Comparison of ENCODE assay signal across 1 cellular context in genomic region chr15:99384992-99385669, GRCh38.
TF ChIP-seq lines count a peak whose summit lies in the region.

No MANE protein-coding gene starts in this region.

TF ChIP-seq in HepG2, 621 proteins besides CTCF, POLR2A, EP300 and RAD21 (continued from another document and continues in another):
- peak; percentile 36 for TF ChIP-seq ARID3A (IDR thresholded peaks at IDR 0.05; ENCODE audit: low read depth, low read length)
- no peak for TF ChIP-seq SALL2 (CRISPR knock-in tag; IDR thresholded peaks at IDR 0.05)
- TF ChIP-seq ARNT (IDR thresholded peaks at IDR 0.05), result no peak
- no peak for TF ChIP-seq MEF2D (CRISPR knock-in tag; IDR thresholded peaks at IDR 0.05)
- TF ChIP-seq SETDB1 (CRISPR knock-in tag; IDR thresholded peaks at IDR 0.05; ENCODE audit: borderline replicate concordance), result no peak
- TF ChIP-seq E2F1 (CRISPR knock-in tag; IDR thresholded peaks at IDR 0.05), result no peak
- TF ChIP-seq CERS6 (CRISPR knock-in tag; IDR thresholded peaks at IDR 0.05), result no peak
- no peak for TF ChIP-seq GATAD1 (CRISPR knock-in tag; IDR thresholded peaks at IDR 0.05)
- TF ChIP-seq FOXA3 (CRISPR knock-in tag; IDR thresholded peaks at IDR 0.05), result peak; percentile 6; the same call in 1 of the 2 replicates
- TF ChIP-seq ZNF275 (CRISPR knock-in tag; IDR thresholded peaks at IDR 0.05; ENCODE audit: borderline replicate concordance), result no peak
- no peak for TF ChIP-seq TAF1 (CRISPR knock-in tag; IDR thresholded peaks at IDR 0.05)
- TF ChIP-seq ZNF235 (CRISPR knock-in tag; IDR thresholded peaks at IDR 0.05; ENCODE audit: borderline replicate concordance), result no peak
- peak; percentile 16; the same call in 1 of the 2 replicates for TF ChIP-seq SMC3 (IDR thresholded peaks at IDR 0.05; ENCODE audit: low read length)
- TF ChIP-seq ZNF562 (CRISPR knock-in tag; IDR thresholded peaks at IDR 0.05; ENCODE audit: borderline replicate concordance), result no peak
- TF ChIP-seq FOXK2 (IDR thresholded peaks at IDR 0.05), result no peak
- no peak for TF ChIP-seq ZBTB21 (CRISPR knock-in tag; IDR thresholded peaks at IDR 0.05)
- TF ChIP-seq ZNF276 (CRISPR knock-in tag; IDR thresholded peaks at IDR 0.05; ENCODE audit: low read depth), result no peak
- no peak for TF ChIP-seq ZBTB10 (CRISPR knock-in tag; IDR thresholded peaks at IDR 0.05; ENCODE audit: borderline replicate concordance)
- no peak for TF ChIP-seq ZNF225 (CRISPR knock-in tag; IDR thresholded peaks at IDR 0.05)
- no peak for TF ChIP-seq ZNF770 (CRISPR knock-in tag; IDR thresholded peaks at IDR 0.05)
- TF ChIP-seq ZNF367 (CRISPR knock-in tag; IDR thresholded peaks at IDR 0.05; ENCODE audit: borderline replicate concordance), result no peak
- TF ChIP-seq ZNF354B (CRISPR knock-in tag; IDR thresholded peaks at IDR 0.05), result no peak
- no peak for TF ChIP-seq POGZ (CRISPR knock-in tag; IDR thresholded peaks at IDR 0.05)
- no peak for TF ChIP-seq ZSCAN25 (CRISPR knock-in tag; IDR thresholded peaks at IDR 0.05)
- TF ChIP-seq ZNF350 (CRISPR knock-in tag; IDR thresholded peaks at IDR 0.05; ENCODE audit: borderline replicate concordance, low read depth), result no peak
- TF ChIP-seq NCOR1 (IDR thresholded peaks at IDR 0.05; ENCODE audit: borderline replicate concordance, low read length), result no peak; the same call in 1 of the 2 replicates
- TF ChIP-seq ZSCAN29 (CRISPR knock-in tag; conservative IDR thresholded peaks at IDR 0.05), result no peak
- TF ChIP-seq KAT7 (CRISPR knock-in tag; IDR thresholded peaks at IDR 0.05; ENCODE audit: borderline replicate concordance), result no peak
- TF ChIP-seq HOXA9 (CRISPR knock-in tag; IDR thresholded peaks at IDR 0.05; ENCODE audit: borderline replicate concordance), result no peak
- TF ChIP-seq SOX6 (IDR thresholded peaks at IDR 0.05), result no peak
- TF ChIP-seq SOX6 (CRISPR knock-in tag; IDR thresholded peaks at IDR 0.05), result peak; percentile 37; the same call in 1 of the 2 replicates
- TF ChIP-seq ZSCAN20 (CRISPR knock-in tag; IDR thresholded peaks at IDR 0.05; ENCODE audit: borderline replicate concordance), result no peak
- TF ChIP-seq ZNF639 (CRISPR knock-in tag; conservative IDR thresholded peaks at IDR 0.05), result no peak
- no peak; the same call in 1 of the 2 replicates for TF ChIP-seq ESRRA (CRISPR knock-in tag; IDR thresholded peaks at IDR 0.05; ENCODE audit: low read depth)
- TF ChIP-seq ZNF468 (CRISPR knock-in tag; IDR thresholded peaks at IDR 0.05), result no peak
- TF ChIP-seq LRRFIP1 (CRISPR knock-in tag; conservative IDR thresholded peaks at IDR 0.05), result no peak
- no peak for TF ChIP-seq MXI1 (IDR thresholded peaks at IDR 0.05; ENCODE audit: borderline replicate concordance, low read depth, low read length)
- no peak for TF ChIP-seq ZNF263 (CRISPR knock-in tag; IDR thresholded peaks at IDR 0.05)
- no peak for TF ChIP-seq ZMYM3 (CRISPR knock-in tag; IDR thresholded peaks at IDR 0.05)
- TF ChIP-seq UBTF (CRISPR knock-in tag; IDR thresholded peaks at IDR 0.05), result no peak
- no peak for TF ChIP-seq BCLAF1 (IDR thresholded peaks at IDR 0.05)
- TF ChIP-seq HHEX (CRISPR knock-in tag; IDR thresholded peaks at IDR 0.05), result no peak
